34 cellular contexts compared by ENCODE assay signal in the genomic region with DNA sequence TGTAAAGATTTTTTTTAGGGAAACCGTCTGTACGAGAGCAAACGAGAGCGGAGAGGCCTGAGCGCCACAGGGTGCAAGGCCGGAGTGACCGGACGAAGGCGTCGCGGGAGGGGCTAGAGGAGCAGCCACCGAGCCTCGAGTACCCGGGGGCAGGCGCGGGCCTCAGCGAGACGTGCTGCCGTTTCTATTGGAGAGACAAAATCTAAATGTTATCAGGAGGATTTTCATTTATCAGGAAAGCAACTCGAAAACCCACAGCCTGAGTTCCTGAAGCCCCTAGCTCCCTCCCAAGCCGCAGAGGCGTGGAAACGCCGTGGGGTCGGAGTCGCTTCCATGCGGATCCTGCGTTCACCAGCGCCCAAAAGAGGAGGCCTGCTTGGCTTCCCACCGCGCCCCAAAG.
"Had no signal": no experiment of that assay in that cellular context is flagged by ENCODE, and none has a peak within 500 bp of the region (broad histone marks: within the 10 kb centered on the region; RNA-seq: fewer than 3 reads in every experiment).

No MANE protein-coding gene starts in this region.

- H3K4me1 ChIP-seq: ascending aorta had no signal

- DNase-seq: activated B cell treated with CpG ODN at 0.5 μM for 24 hours; activated CD4-positive, alpha-beta memory T cell treated with anti-CD3 and anti-CD28 coated beads, Interleukin-2, amount 10 ng/mL, durations not matched to agents 7 days and 5 days; activated CD4-positive, alpha-beta T cell treated with anti-CD3 and anti-CD28 coated beads for 48 hours; activated CD4-positive, alpha-beta T cell treated with anti-CD3 and anti-CD28 coated beads, Interleukin-2, amount 10 ng/mL, durations not matched to agents 7 days and 5 days; activated CD4-positive, alpha-beta T cell treated with anti-CD3 and anti-CD28 coated beads, Interleukin-2, amount 50 U/mL, for 48 hours; activated CD4-positive, CD25-positive, alpha-beta regulatory T cell treated with anti-CD3 and anti-CD28 coated beads, Interleukin-2, amount 50 U/mL, for 72 hours; activated CD8-positive, alpha-beta memory T cell treated with anti-CD3 and anti-CD28 coated beads for 24 hours; activated CD8-positive, alpha-beta memory T cell treated with anti-CD3 and anti-CD28 coated beads, Interleukin-2, amount 10 ng/mL, durations not matched to agents 7 days and 5 days; activated CD8-positive, alpha-beta memory T cell treated with anti-CD3 and anti-CD28 coated beads, Interleukin-2, amount 50 U/mL, for 48 hours; activated CD8-positive, alpha-beta T cell treated with anti-CD3 and anti-CD28 coated beads, Interleukin-2, amount 10 ng/mL, durations not matched to agents 7 days and 5 days; activated effector memory CD4-positive, alpha-beta T cell treated with Interleukin-2 at 50 U/mL for 16 hours; activated gamma-delta T cell; activated naive CD4-positive, alpha-beta T cell treated with anti-CD3 and anti-CD28 coated beads, Interleukin-2, amount 10 ng/mL, durations not matched to agents 7 days and 5 days; activated naive CD4-positive, alpha-beta T cell treated with Interleukin-2 at 50 U/mL for 16 hours; activated naive CD8-positive, alpha-beta T cell treated with anti-CD3 and anti-CD28 coated beads, Interleukin-2, amount 10 ng/mL, durations not matched to agents 7 days and 5 days; activated naive CD8-positive, alpha-beta T cell treated with anti-CD3 and anti-CD28 coated beads, Interleukin-2, amount 50 U/mL, for 24 hours; activated T-cell treated with anti-CD3 and anti-CD28 coated beads, Interleukin-2, amount 50 U/mL, for 24 hours; amygdala; anterior cingulate cortex; caudate nucleus; cerebellar nuclear complex; T-helper 9 cell; WERI-Rb-1 had no signal

- H3K9me3 ChIP-seq: ascending aorta had no signal

- ATAC-seq: activated CD8-positive, alpha-beta memory T cell treated with anti-CD3 and anti-CD28 coated beads, Interleukin-2, amount 10 ng/mL, durations not matched to agents 7 days and 5 days; activated CD8-positive, alpha-beta T cell treated with anti-CD3 and anti-CD28 coated beads, Interleukin-2, amount 10 ng/mL, durations not matched to agents 7 days and 5 days; activated naive CD8-positive, alpha-beta T cell treated with anti-CD3 and anti-CD28 coated beads, Interleukin-2, amount 50 U/mL, for 24 hours had no signal

- FAIRE-seq: bronchial epithelial cell, TTC549 had no signal

- H3K4me1 Mint-ChIP-seq: central memory CD8-positive, alpha-beta T cell had no signal

- H3K27ac Mint-ChIP-seq: activated B cell treated with CpG ODN at 0.5 μM for 24 hours; activated CD4-positive, alpha-beta memory T cell treated with anti-CD3 and anti-CD28 coated beads, Interleukin-2, amount 10 ng/mL, durations not matched to agents 7 days and 5 days; activated CD4-positive, alpha-beta T cell treated with anti-CD3 and anti-CD28 coated beads, Interleukin-2, amount 10 ng/mL, durations not matched to agents 7 days and 5 days; activated CD8-positive, alpha-beta memory T cell treated with anti-CD3 and anti-CD28 coated beads, Interleukin-2, amount 10 ng/mL, durations not matched to agents 7 days and 5 days; activated CD8-positive, alpha-beta T cell treated with anti-CD3 and anti-CD28 coated beads, Interleukin-2, amount 10 ng/mL, durations not matched to agents 7 days and 5 days; activated naive CD4-positive, alpha-beta T cell treated with anti-CD3 and anti-CD28 coated beads, Interleukin-2, amount 10 ng/mL, durations not matched to agents 7 days and 5 days; activated naive CD4-positive, alpha-beta T cell treated with anti-CD3 and anti-CD28 coated beads, Interleukin-2, amount 50 U/mL, for 24 hours; activated naive CD8-positive, alpha-beta T cell treated with anti-CD3 and anti-CD28 coated beads, Interleukin-2, amount 10 ng/mL, durations not matched to agents 7 days and 5 days; activated naive CD8-positive, alpha-beta T cell treated with anti-CD3 and anti-CD28 coated beads, Interleukin-2, amount 50 U/mL, for 24 hours; activated T-helper 2 cell treated with anti-CD3 and anti-CD28 coated beads, Interferon-gamma antibody, Interleukin-2, Interleukin-4, amounts not matched to agents 10 μg/mL and 5 μg/mL and 100 μg/mL, durations not matched to agents 14 hours and 24 hours and 36 hours; T-helper 1 cell treated with Interleukin-12 subunit alpha and Interleukin-12 subunit beta and Interleukin-4 antibody, amounts not matched to agents 30 μg/mL and 1 μg/mL, for 36 hours; T-helper 2 cell treated with Interferon-gamma antibody and Interleukin-4, amounts not matched to agents 5 μg/mL and 100 μg/mL, for 36 hours had no signal

- H3K27me3 Mint-ChIP-seq: activated naive CD4-positive, alpha-beta T cell treated with anti-CD3 and anti-CD28 coated beads, Interleukin-2, amount 10 ng/mL, durations not matched to agents 7 days and 5 days; activated naive CD4-positive, alpha-beta T cell treated with anti-CD3 and anti-CD28 coated beads, Interleukin-2, amount 50 U/mL, for 24 hours; activated naive CD8-positive, alpha-beta T cell; activated naive CD8-positive, alpha-beta T cell treated with anti-CD3 and anti-CD28 coated beads, Interleukin-2, amount 10 ng/mL, durations not matched to agents 7 days and 5 days; brain had no signal

- H3K36me3 Mint-ChIP-seq: activated CD8-positive, alpha-beta memory T cell treated with anti-CD3 and anti-CD28 coated beads, Interleukin-2, amount 10 ng/mL, durations not matched to agents 7 days and 5 days; activated naive CD4-positive, alpha-beta T cell treated with anti-CD3 and anti-CD28 coated beads, Interleukin-2, amount 10 ng/mL, durations not matched to agents 7 days and 5 days; activated naive CD4-positive, alpha-beta T cell treated with anti-CD3 and anti-CD28 coated beads, Interleukin-2, amount 50 U/mL, for 24 hours had no signal

- H3K27me3 ChIP-seq: ascending aorta, cardiac muscle cell had no signal

- H3K9me3 Mint-ChIP-seq: activated B cell treated with CpG ODN at 0.5 μM for 24 hours; activated CD4-positive, alpha-beta memory T cell treated with anti-CD3 and anti-CD28 coated beads, Interleukin-2, amount 10 ng/mL, durations not matched to agents 7 days and 5 days; activated CD4-positive, alpha-beta T cell treated with anti-CD3 and anti-CD28 coated beads, Interleukin-2, amount 10 ng/mL, durations not matched to agents 7 days and 5 days; activated naive CD4-positive, alpha-beta T cell treated with anti-CD3 and anti-CD28 coated beads, Interleukin-2, amount 10 ng/mL, durations not matched to agents 7 days and 5 days; activated naive CD4-positive, alpha-beta T cell treated with anti-CD3 and anti-CD28 coated beads, Interleukin-2, amount 50 U/mL, for 24 hours; activated naive CD8-positive, alpha-beta T cell treated with anti-CD3 and anti-CD28 coated beads, Interleukin-2, amount 10 ng/mL, durations not matched to agents 7 days and 5 days; activated naive CD8-positive, alpha-beta T cell treated with anti-CD3 and anti-CD28 coated beads, Interleukin-2, amount 50 U/mL, for 24 hours; activated T-cell treated with anti-CD3 and anti-CD28 coated beads, Interleukin-2, amount 50 U/mL, for 24 hours; activated T-helper 2 cell treated with anti-CD3 and anti-CD28 coated beads, Interferon-gamma antibody, Interleukin-2, Interleukin-4, amounts not matched to agents 10 μg/mL and 5 μg/mL and 100 μg/mL, durations not matched to agents 14 hours and 24 hours and 36 hours; brain; central memory CD8-positive, alpha-beta T cell; T-helper 1 cell treated with Interleukin-12 subunit alpha and Interleukin-12 subunit beta and Interleukin-4 antibody, amounts not matched to agents 30 μg/mL and 1 μg/mL, for 36 hours; T-helper 2 cell treated with Interferon-gamma antibody and Interleukin-4, amounts not matched to agents 5 μg/mL and 100 μg/mL, for 36 hours had no signal

- H3K27ac ChIP-seq: ascending aorta, cardiac muscle cell, WERI-Rb-1 had no signal

- H3K36me3 ChIP-seq: ascending aorta, cardiac muscle cell, WERI-Rb-1 had no signal

- H3K4me3 Mint-ChIP-seq: activated B cell treated with CpG ODN at 0.5 μM for 24 hours; activated CD4-positive, alpha-beta memory T cell treated with anti-CD3 and anti-CD28 coated beads, Interleukin-2, amount 10 ng/mL, durations not matched to agents 7 days and 5 days; activated CD4-positive, alpha-beta T cell treated with anti-CD3 and anti-CD28 coated beads, Interleukin-2, amount 10 ng/mL, durations not matched to agents 7 days and 5 days; activated CD8-positive, alpha-beta memory T cell treated with anti-CD3 and anti-CD28 coated beads, Interleukin-2, amount 10 ng/mL, durations not matched to agents 7 days and 5 days; activated CD8-positive, alpha-beta T cell treated with anti-CD3 and anti-CD28 coated beads, Interleukin-2, amount 10 ng/mL, durations not matched to agents 7 days and 5 days; activated naive CD4-positive, alpha-beta T cell treated with anti-CD3 and anti-CD28 coated beads, Interleukin-2, amount 10 ng/mL, durations not matched to agents 7 days and 5 days; activated naive CD4-positive, alpha-beta T cell treated with anti-CD3 and anti-CD28 coated beads, Interleukin-2, amount 50 U/mL, for 24 hours; activated naive CD8-positive, alpha-beta T cell; activated naive CD8-positive, alpha-beta T cell treated with anti-CD3 and anti-CD28 coated beads, Interleukin-2, amount 10 ng/mL, durations not matched to agents 7 days and 5 days; activated naive CD8-positive, alpha-beta T cell treated with anti-CD3 and anti-CD28 coated beads, Interleukin-2, amount 50 U/mL, for 24 hours; brain; central memory CD8-positive, alpha-beta T cell; T-helper 1 cell treated with Interleukin-12 subunit alpha and Interleukin-12 subunit beta and Interleukin-4 antibody, amounts not matched to agents 30 μg/mL and 1 μg/mL, for 36 hours; T-helper 2 cell treated with Interferon-gamma antibody and Interleukin-4, amounts not matched to agents 5 μg/mL and 100 μg/mL, for 36 hours had no signal

- H3K4me3 ChIP-seq: ascending aorta, cardiac muscle cell had no signal
